11 cellular contexts compared by ENCODE assay signal in genomic region chr3:101100361-101101009, GRCh38.
"Had no signal": no experiment of that assay in that cellular context is flagged by ENCODE, and none has a peak within 500 bp of the region (broad histone marks: within the 10 kb centered on the region; RNA-seq: fewer than 3 reads in every experiment).

No MANE protein-coding gene starts in this region.

- H3K4me1 ChIP-seq: HAP-1 had no signal

- H3K36me3 ChIP-seq: HAP-1 had no signal

- H3K9me3 ChIP-seq: HAP-1 had no signal

- H3K27ac ChIP-seq: GM23248 had no signal

- H2AFZ ChIP-seq: GM23248, GM23338 had no signal

- DNase-seq: GM23248, GOT3, H7, H9, HCEC 1CT, HFFc6 had no signal

- H3K4me2 ChIP-seq: GM23338 had no signal

- H3K9ac ChIP-seq: GM23248 had no signal

- ATAC-seq: GM23338, HCT116 had no signal

- H3K4me3 ChIP-seq: GM23248, GM23338, HAP-1 had no signal

- FAIRE-seq: H1, H54 had no signal
